Comparison of ENCODE assay signal across 1 cellular context in genomic region chr7:138161600-138162081, GRCh38.
TF ChIP-seq lines count a peak whose summit lies in the region.

No MANE protein-coding gene starts in this region.

TF ChIP-seq in HepG2, 621 proteins besides CTCF, POLR2A, EP300 and RAD21 (continued from another document and continues in another):
- TF ChIP-seq, protein P1, sequence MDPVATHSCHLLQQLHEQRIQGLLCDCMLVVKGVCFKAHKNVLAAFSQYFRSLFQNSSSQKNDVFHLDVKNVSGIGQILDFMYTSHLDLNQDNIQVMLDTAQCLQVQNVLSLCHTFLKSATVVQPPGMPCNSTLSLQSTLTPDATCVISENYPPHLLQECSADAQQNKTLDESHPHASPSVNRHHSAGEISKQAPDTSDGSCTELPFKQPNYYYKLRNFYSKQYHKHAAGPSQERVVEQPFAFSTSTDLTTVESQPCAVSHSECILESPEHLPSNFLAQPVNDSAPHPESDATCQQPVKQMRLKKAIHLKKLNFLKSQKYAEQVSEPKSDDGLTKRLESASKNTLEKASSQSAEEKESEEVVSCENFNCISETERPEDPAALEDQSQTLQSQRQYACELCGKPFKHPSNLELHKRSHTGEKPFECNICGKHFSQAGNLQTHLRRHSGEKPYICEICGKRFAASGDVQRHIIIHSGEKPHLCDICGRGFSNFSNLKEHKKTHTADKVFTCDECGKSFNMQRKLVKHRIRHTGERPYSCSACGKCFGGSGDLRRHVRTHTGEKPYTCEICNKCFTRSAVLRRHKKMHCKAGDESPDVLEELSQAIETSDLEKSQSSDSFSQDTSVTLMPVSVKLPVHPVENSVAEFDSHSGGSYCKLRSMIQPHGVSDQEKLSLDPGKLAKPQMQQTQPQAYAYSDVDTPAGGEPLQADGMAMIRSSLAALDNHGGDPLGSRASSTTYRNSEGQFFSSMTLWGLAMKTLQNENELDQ (CRISPR knock-in tag; IDR thresholded peaks at IDR 0.05; ENCODE audit: borderline replicate concordance): no peak
- TF ChIP-seq ZNF615 (CRISPR knock-in tag; IDR thresholded peaks at IDR 0.05; ENCODE audit: borderline replicate concordance): no peak
- TF ChIP-seq ZNF569 (CRISPR knock-in tag; IDR thresholded peaks at IDR 0.05; ENCODE audit: borderline replicate concordance): no peak
- TF ChIP-seq JUNB (CRISPR knock-in tag; IDR thresholded peaks at IDR 0.05; ENCODE audit: borderline replicate concordance): no peak
- no peak for TF ChIP-seq ZNF446 (CRISPR knock-in tag; IDR thresholded peaks at IDR 0.05)
- TF ChIP-seq ZNF576 (CRISPR knock-in tag; IDR thresholded peaks at IDR 0.05): no peak
- TF ChIP-seq, protein P2, sequence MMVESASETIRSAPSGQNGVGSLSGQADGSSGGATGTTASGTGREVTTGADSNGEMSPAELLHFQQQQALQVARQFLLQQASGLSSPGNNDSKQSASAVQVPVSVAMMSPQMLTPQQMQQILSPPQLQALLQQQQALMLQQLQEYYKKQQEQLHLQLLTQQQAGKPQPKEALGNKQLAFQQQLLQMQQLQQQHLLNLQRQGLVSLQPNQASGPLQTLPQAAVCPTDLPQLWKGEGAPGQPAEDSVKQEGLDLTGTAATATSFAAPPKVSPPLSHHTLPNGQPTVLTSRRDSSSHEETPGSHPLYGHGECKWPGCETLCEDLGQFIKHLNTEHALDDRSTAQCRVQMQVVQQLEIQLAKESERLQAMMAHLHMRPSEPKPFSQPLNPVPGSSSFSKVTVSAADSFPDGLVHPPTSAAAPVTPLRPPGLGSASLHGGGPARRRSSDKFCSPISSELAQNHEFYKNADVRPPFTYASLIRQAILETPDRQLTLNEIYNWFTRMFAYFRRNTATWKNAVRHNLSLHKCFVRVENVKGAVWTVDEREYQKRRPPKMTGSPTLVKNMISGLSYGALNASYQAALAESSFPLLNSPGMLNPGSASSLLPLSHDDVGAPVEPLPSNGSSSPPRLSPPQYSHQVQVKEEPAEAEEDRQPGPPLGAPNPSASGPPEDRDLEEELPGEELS (CRISPR knock-in tag; IDR thresholded peaks at IDR 0.05): peak; percentile 46; the same call in 1 of the 2 replicates
- peak; percentile 98 for TF ChIP-seq RFX3 (CRISPR knock-in tag; IDR thresholded peaks at IDR 0.05)
- TF ChIP-seq ZKSCAN5 (CRISPR knock-in tag; IDR thresholded peaks at IDR 0.05): no peak
- TF ChIP-seq ELF3 (CRISPR knock-in tag; IDR thresholded peaks at IDR 0.05): peak; percentile 48; the same call in 1 of the 2 replicates
- TF ChIP-seq, protein P3, sequence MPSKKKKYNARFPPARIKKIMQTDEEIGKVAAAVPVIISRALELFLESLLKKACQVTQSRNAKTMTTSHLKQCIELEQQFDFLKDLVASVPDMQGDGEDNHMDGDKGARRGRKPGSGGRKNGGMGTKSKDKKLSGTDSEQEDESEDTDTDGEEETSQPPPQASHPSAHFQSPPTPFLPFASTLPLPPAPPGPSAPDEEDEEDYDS (CRISPR knock-in tag; IDR thresholded peaks at IDR 0.05): no peak
- TF ChIP-seq TRIM24 (CRISPR knock-in tag; IDR thresholded peaks at IDR 0.05): no peak
- TF ChIP-seq RXRB (CRISPR knock-in tag; IDR thresholded peaks at IDR 0.05; ENCODE audit: borderline replicate concordance): peak; percentile 35; the same call in 1 of the 2 replicates
- TF ChIP-seq SIN3A (IDR thresholded peaks at IDR 0.05; ENCODE audit: borderline replicate concordance, low read depth, low read length): no peak
- TF ChIP-seq, protein P4, sequence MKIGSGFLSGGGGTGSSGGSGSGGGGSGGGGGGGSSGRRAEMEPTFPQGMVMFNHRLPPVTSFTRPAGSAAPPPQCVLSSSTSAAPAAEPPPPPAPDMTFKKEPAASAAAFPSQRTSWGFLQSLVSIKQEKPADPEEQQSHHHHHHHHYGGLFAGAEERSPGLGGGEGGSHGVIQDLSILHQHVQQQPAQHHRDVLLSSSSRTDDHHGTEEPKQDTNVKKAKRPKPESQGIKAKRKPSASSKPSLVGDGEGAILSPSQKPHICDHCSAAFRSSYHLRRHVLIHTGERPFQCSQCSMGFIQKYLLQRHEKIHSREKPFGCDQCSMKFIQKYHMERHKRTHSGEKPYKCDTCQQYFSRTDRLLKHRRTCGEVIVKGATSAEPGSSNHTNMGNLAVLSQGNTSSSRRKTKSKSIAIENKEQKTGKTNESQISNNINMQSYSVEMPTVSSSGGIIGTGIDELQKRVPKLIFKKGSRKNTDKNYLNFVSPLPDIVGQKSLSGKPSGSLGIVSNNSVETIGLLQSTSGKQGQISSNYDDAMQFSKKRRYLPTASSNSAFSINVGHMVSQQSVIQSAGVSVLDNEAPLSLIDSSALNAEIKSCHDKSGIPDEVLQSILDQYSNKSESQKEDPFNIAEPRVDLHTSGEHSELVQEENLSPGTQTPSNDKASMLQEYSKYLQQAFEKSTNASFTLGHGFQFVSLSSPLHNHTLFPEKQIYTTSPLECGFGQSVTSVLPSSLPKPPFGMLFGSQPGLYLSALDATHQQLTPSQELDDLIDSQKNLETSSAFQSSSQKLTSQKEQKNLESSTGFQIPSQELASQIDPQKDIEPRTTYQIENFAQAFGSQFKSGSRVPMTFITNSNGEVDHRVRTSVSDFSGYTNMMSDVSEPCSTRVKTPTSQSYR (CRISPR knock-in tag; IDR thresholded peaks at IDR 0.05; ENCODE audit: borderline replicate concordance): no peak
- no peak for TF ChIP-seq ZNF251 (CRISPR knock-in tag; IDR thresholded peaks at IDR 0.05)
- TF ChIP-seq SOX5 (CRISPR knock-in tag; IDR thresholded peaks at IDR 0.05; ENCODE audit: borderline replicate concordance): peak; percentile 58; the same call in 1 of the 2 replicates
- no peak for TF ChIP-seq TBX2 (CRISPR knock-in tag; IDR thresholded peaks at IDR 0.05; ENCODE audit: borderline replicate concordance)
- peak; percentile 30; the same call in 1 of the 2 replicates for TF ChIP-seq NCOA2 (CRISPR knock-in tag; IDR thresholded peaks at IDR 0.05)
- TF ChIP-seq POGZ (CRISPR knock-in tag; IDR thresholded peaks at IDR 0.05): peak; percentile 96
- TF ChIP-seq RFX5 (IDR thresholded peaks at IDR 0.05; ENCODE audit: low read depth, low read length): peak; percentile 93
- TF ChIP-seq ZNF776 (CRISPR knock-in tag; IDR thresholded peaks at IDR 0.05): no peak
- TF ChIP-seq TGIF2 (CRISPR knock-in tag; IDR thresholded peaks at IDR 0.05): 0 out of 2 replicates have a peak, but pooled peaks have one; percentile 25
- peak; percentile 60; the same call in 1 of the 2 replicates for TF ChIP-seq MIER3 (CRISPR knock-in tag; IDR thresholded peaks at IDR 0.05; ENCODE audit: borderline replicate concordance)
- peak; percentile 71; the same call in 1 of the 2 replicates for TF ChIP-seq TARDBP (CRISPR knock-in tag; IDR thresholded peaks at IDR 0.05)
- TF ChIP-seq ERF (CRISPR knock-in tag; IDR thresholded peaks at IDR 0.05): peak; percentile 48; the same call in 1 of the 2 replicates
- 0 out of 2 replicates have a peak, but pooled peaks have one; percentile 25 for TF ChIP-seq MEF2D (CRISPR knock-in tag; IDR thresholded peaks at IDR 0.05)
- TF ChIP-seq MED1 (CRISPR knock-in tag; IDR thresholded peaks at IDR 0.05): peak; percentile 82
- TF ChIP-seq ZNF44 (CRISPR knock-in tag; IDR thresholded peaks at IDR 0.05): peak; percentile 48; the same call in 1 of the 2 replicates
- TF ChIP-seq, protein P5, sequence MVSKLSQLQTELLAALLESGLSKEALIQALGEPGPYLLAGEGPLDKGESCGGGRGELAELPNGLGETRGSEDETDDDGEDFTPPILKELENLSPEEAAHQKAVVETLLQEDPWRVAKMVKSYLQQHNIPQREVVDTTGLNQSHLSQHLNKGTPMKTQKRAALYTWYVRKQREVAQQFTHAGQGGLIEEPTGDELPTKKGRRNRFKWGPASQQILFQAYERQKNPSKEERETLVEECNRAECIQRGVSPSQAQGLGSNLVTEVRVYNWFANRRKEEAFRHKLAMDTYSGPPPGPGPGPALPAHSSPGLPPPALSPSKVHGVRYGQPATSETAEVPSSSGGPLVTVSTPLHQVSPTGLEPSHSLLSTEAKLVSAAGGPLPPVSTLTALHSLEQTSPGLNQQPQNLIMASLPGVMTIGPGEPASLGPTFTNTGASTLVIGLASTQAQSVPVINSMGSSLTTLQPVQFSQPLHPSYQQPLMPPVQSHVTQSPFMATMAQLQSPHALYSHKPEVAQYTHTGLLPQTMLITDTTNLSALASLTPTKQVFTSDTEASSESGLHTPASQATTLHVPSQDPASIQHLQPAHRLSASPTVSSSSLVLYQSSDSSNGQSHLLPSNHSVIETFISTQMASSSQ (IDR thresholded peaks at IDR 0.05; ENCODE audit: low read depth): no peak
- TF ChIP-seq, protein P5 (CRISPR knock-in tag; IDR thresholded peaks at IDR 0.05; ENCODE audit: borderline replicate concordance): peak; percentile 39; the same call in 1 of the 2 replicates
- TF ChIP-seq, protein P6, sequence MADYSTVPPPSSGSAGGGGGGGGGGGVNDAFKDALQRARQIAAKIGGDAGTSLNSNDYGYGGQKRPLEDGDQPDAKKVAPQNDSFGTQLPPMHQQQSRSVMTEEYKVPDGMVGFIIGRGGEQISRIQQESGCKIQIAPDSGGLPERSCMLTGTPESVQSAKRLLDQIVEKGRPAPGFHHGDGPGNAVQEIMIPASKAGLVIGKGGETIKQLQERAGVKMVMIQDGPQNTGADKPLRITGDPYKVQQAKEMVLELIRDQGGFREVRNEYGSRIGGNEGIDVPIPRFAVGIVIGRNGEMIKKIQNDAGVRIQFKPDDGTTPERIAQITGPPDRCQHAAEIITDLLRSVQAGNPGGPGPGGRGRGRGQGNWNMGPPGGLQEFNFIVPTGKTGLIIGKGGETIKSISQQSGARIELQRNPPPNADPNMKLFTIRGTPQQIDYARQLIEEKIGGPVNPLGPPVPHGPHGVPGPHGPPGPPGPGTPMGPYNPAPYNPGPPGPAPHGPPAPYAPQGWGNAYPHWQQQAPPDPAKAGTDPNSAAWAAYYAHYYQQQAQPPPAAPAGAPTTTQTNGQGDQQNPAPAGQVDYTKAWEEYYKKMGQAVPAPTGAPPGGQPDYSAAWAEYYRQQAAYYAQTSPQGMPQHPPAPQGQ (CRISPR knock-in tag; IDR thresholded peaks at IDR 0.05; ENCODE audit: borderline replicate concordance): no peak
- 0 out of 2 replicates have a peak, but pooled peaks have one; percentile 21 for TF ChIP-seq FOXJ3 (CRISPR knock-in tag; IDR thresholded peaks at IDR 0.05; ENCODE audit: borderline replicate concordance)
- TF ChIP-seq ZNF263 (CRISPR knock-in tag; IDR thresholded peaks at IDR 0.05): no peak
- TF ChIP-seq, protein P7, sequence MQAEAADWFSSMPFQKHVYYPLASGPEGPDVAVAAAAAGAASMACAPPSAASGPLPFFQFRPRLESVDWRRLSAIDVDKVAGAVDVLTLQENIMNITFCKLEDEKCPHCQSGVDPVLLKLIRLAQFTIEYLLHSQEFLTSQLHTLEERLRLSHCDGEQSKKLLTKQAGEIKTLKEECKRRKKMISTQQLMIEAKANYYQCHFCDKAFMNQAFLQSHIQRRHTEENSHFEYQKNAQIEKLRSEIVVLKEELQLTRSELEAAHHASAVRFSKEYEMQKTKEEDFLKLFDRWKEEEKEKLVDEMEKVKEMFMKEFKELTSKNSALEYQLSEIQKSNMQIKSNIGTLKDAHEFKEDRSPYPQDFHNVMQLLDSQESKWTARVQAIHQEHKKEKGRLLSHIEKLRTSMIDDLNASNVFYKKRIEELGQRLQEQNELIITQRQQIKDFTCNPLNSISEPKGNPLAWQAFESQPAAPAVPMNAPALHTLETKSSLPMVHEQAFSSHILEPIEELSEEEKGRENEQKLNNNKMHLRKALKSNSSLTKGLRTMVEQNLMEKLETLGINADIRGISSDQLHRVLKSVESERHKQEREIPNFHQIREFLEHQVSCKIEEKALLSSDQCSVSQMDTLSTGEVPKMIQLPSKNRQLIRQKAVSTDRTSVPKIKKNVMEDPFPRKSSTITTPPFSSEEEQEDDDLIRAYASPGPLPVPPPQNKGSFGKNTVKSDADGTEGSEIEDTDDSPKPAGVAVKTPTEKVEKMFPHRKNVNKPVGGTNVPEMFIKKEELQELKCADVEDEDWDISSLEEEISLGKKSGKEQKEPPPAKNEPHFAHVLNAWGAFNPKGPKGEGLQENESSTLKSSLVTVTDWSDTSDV (CRISPR knock-in tag; IDR thresholded peaks at IDR 0.05): no peak
- TF ChIP-seq PRDM10 (CRISPR knock-in tag; IDR thresholded peaks at IDR 0.05; ENCODE audit: low read depth): 0 out of 2 replicates have a peak, but pooled peaks have one; percentile 32
- no peak for TF ChIP-seq KDM3A (CRISPR knock-in tag; IDR thresholded peaks at IDR 0.05; ENCODE audit: low read depth)
